ENCODE assay signal across 1 cellular context in genomic region chr4:15600176-15600575, GRCh38.
A peak's percentile ranks its signal among the peaks of the same experiment; 100 is the strongest.
TF ChIP-seq lines count a peak whose summit lies in the region.

No MANE protein-coding gene starts in this region.

TF ChIP-seq in H1, 55 proteins besides CTCF, POLR2A, EP300 and RAD21:
- TF ChIP-seq CBX5 (IDR thresholded peaks at IDR 0.05; ENCODE audit: low read depth, low read length) (no peak), POLR2AphosphoS5 (IDR thresholded peaks at IDR 0.05; ENCODE audit: low read depth, low read length) (peak; percentile 24; the same call in 1 of the 2 replicates), ASH2L (IDR thresholded peaks at IDR 0.05; ENCODE audit: low read length) (no peak)
